16 cellular contexts compared by ENCODE assay signal in genomic region chr10:103614511-103615158, GRCh38.
A peak's percentile ranks its signal among the peaks of the same experiment; 100 is the strongest.
DNase-seq lines count a peak whose midpoint lies in the region; FAIRE-seq and TF ChIP-seq lines count a peak whose summit lies in the region.
"Had no signal": no experiment of that assay in that cellular context is flagged by ENCODE, and none has a peak within 500 bp of the region (broad histone marks: within the 10 kb centered on the region; RNA-seq: fewer than 3 reads in every experiment).

No MANE protein-coding gene starts in this region.

- POLR2A ChIA-PET in activated CD4-positive, alpha-beta memory T cell treated with anti-CD3 and anti-CD28 coated beads, Interleukin-2, amount 10 ng/mL, durations not matched to agents 7 days and 5 days (lab: Charles Lee) = interaction anchor here (1.4 kb wide), 1 partner anchor 9 kb away, joined by 4 read pairs; no protein-coding TSS in a partner anchor

- H3K36me3 Mint-ChIP-seq in HFFc6 (ENCODE audit: low read depth) (peaks cover 34% of the 10 kb centered on the region), Calu3 (ENCODE audit: insufficient read depth, unreplicated experiment) (no peaks in the 10 kb centered on the region)
- peaks cover 3% of the 10 kb centered on the region for H3K36me3 Mint-ChIP-seq in activated CD4-positive, alpha-beta memory T cell treated with anti-CD3 and anti-CD28 coated beads, Interleukin-2, amount 10 ng/mL, durations not matched to agents 7 days and 5 days (ENCODE audit: low read depth)

- H3K4me1 Mint-ChIP-seq in HFFc6 (ENCODE audit: low read depth) (peaks cover 81% of the 10 kb centered on the region), Calu3 (ENCODE audit: low read depth, unreplicated experiment) (no peaks in the 10 kb centered on the region)
- peaks cover 6% of the 10 kb centered on the region for H3K4me1 Mint-ChIP-seq in activated CD4-positive, alpha-beta memory T cell treated with anti-CD3 and anti-CD28 coated beads, Interleukin-2, amount 10 ng/mL, durations not matched to agents 7 days and 5 days

- H3K9me3 Mint-ChIP-seq in HFFc6 = no peaks in the 10 kb centered on the region
- H3K9me3 Mint-ChIP-seq in Calu3 (ENCODE audit: low read depth, unreplicated experiment) = no peaks in the 10 kb centered on the region
- H3K9me3 Mint-ChIP-seq in activated CD4-positive, alpha-beta memory T cell treated with anti-CD3 and anti-CD28 coated beads, Interleukin-2, amount 10 ng/mL, durations not matched to agents 7 days and 5 days = no peaks in the 10 kb centered on the region

- H3K27me3 ChIP-seq in breast epithelium (no peaks in the 10 kb centered on the region), keratinocyte (ENCODE audit: control insufficient read depth, extremely low read depth, insufficient read depth, low read length) (no peaks in the 10 kb centered on the region), smooth muscle cell (ENCODE audit: low read depth) (no peaks in the 10 kb centered on the region)
- H3K27me3 ChIP-seq: body of pancreas had no signal

- H3K9me1 ChIP-seq in keratinocyte (ENCODE audit: control insufficient read depth, extremely low read depth, insufficient read depth, low read length) = no peaks in the 10 kb centered on the region

- H3K4me3 Mint-ChIP-seq in HFFc6 (peak overlapping the region; percentile 54; the same call in 1 of the 2 replicates), Calu3 (ENCODE audit: low read depth, unreplicated experiment) (no peak overlapping the region)
- no peak overlapping the region for H3K4me3 Mint-ChIP-seq in activated CD4-positive, alpha-beta memory T cell treated with anti-CD3 and anti-CD28 coated beads, Interleukin-2, amount 10 ng/mL, durations not matched to agents 7 days and 5 days

- no peak for TF ChIP-seq POLR2A in breast epithelium (IDR thresholded peaks at IDR 0.05)

- CTCF ChIA-PET in Calu3 (lab: Charles Lee) = interaction anchor here (0.7 kb wide), 1 partner anchor 739 kb away, joined by 3 read pairs; no protein-coding TSS in a partner anchor
- CTCF ChIA-PET in activated CD4-positive, alpha-beta memory T cell treated with anti-CD3 and anti-CD28 coated beads, Interleukin-2, amount 10 ng/mL, durations not matched to agents 7 days and 5 days (lab: Charles Lee) = interaction anchor here (0.8 to 1.4 kb wide), 2 partner anchors 9 to 16 kb away, joined by 3 read pairs; no protein-coding TSS in a partner anchor

- no peaks in the 10 kb centered on the region for H3K36me3 ChIP-seq in breast epithelium
- peaks cover 70 to 82% of the 10 kb centered on the region in 2 experiments for H3K36me3 ChIP-seq in keratinocyte (ENCODE audit: control insufficient read depth in 2 of 2, extremely low read depth in 1 of 2, insufficient read depth in 2 of 2, low read length in 2 of 2)
- no peaks in the 10 kb centered on the region for H3K36me3 ChIP-seq in smooth muscle cell (ENCODE audit: low read depth)

- H3K27ac Mint-ChIP-seq in HFFc6 (peak overlapping the region; percentile 80), Calu3 (ENCODE audit: unreplicated experiment) (no peak overlapping the region)
- no peak overlapping the region for H3K27ac Mint-ChIP-seq in activated CD4-positive, alpha-beta memory T cell treated with anti-CD3 and anti-CD28 coated beads, Interleukin-2, amount 10 ng/mL, durations not matched to agents 7 days and 5 days

- H3K27me3 Mint-ChIP-seq in HFFc6 (ENCODE audit: insufficient read depth) (peaks cover 25% of the 10 kb centered on the region), Calu3 (ENCODE audit: unreplicated experiment) (no peaks in the 10 kb centered on the region)
- no peaks in the 10 kb centered on the region for H3K27me3 Mint-ChIP-seq in activated CD4-positive, alpha-beta memory T cell treated with anti-CD3 and anti-CD28 coated beads, Interleukin-2, amount 10 ng/mL, durations not matched to agents 7 days and 5 days

- BruUV-seq in Calu3 (replicated peaks; lab: Mats Ljungman, UMichigan) = no TSS peak

- no peak overlapping the region for H3K9ac ChIP-seq in keratinocyte (ENCODE audit: control insufficient read depth, extremely low read depth, insufficient read depth, low read length)
- H3K9ac ChIP-seq in smooth muscle cell (ENCODE audit: low read depth) = peak overlapping the region; percentile 19

- H3K4me2 ChIP-seq in keratinocyte (ENCODE audit: control insufficient read depth, extremely low read depth, insufficient read depth, low read depth, low read length) (no peak overlapping the region), smooth muscle cell (peak overlapping the region; percentile 47)

- intact Hi-C loops in breast epithelium (cut with DNase I; ENCODE audit: low total_unique reads) = no loop called here
- intact Hi-C loops in Calu3 (cut with micrococcal nuclease; ENCODE audit: unreplicated experiment) = no loop called here

- dilution Hi-C loops in keratinocyte (cut with MboI; ENCODE audit: extremely low pct_ligation_motif_present, low sequenced_read_pairs) = no loop called here

- H3K79me2 ChIP-seq in keratinocyte (ENCODE audit: control insufficient read depth, insufficient read depth, low read length) = no peaks in the 10 kb centered on the region
- no peaks in the 10 kb centered on the region for H3K79me2 ChIP-seq in smooth muscle cell (ENCODE audit: low read depth)

- H2AFZ ChIP-seq in keratinocyte (ENCODE audit: control insufficient read depth, low read length) (no peak overlapping the region), smooth muscle cell (ENCODE audit: low read depth) (no peak overlapping the region)

- H3F3A ChIP-seq in smooth muscle cell (ENCODE audit: low read depth) = peaks cover 7% of the 10 kb centered on the region

- peaks cover 6% of the 10 kb centered on the region for H4K20me1 ChIP-seq in keratinocyte (ENCODE audit: control insufficient read depth, extremely low read depth, insufficient read depth, low read length)
- H4K20me1 ChIP-seq in smooth muscle cell (ENCODE audit: low read depth) = no peaks in the 10 kb centered on the region

- peak; percentile 41 for FAIRE-seq in keratinocyte (lab: Jason Lieb, UNC)
- FAIRE-seq: islet of Langerhans had no signal

- 71% methylated on average over 14 of the region's 14 CpGs for WGBS in smooth muscle cell (ENCODE audit: low lambda C conversion rate)

- H3K4me3 ChIP-seq in breast epithelium = no peak overlapping the region
- no peak overlapping the region for H3K4me3 ChIP-seq in keratinocyte (ENCODE audit: control insufficient read depth in 2 of 3, extremely low read depth in 1 of 3, insufficient read depth in 2 of 3, low read depth in 1 of 3, low read length in 3 of 3)
- no peak overlapping the region for H3K4me3 ChIP-seq in smooth muscle cell
- H3K4me3 ChIP-seq: body of pancreas had no signal

- H3K27ac ChIP-seq in breast epithelium (peak overlapping the region; percentile 33 to 80), keratinocyte (ENCODE audit: control insufficient read depth, insufficient read depth, low read length) (no peak overlapping the region), smooth muscle cell (ENCODE audit: low read depth) (peak overlapping the region; percentile 74)
- H3K27ac ChIP-seq: VCaP had no signal

- TF ChIP-seq CTCF in HFFc6 (IDR thresholded peaks at IDR 0.05) (no peak), breast epithelium (IDR thresholded peaks at IDR 0.05) (no peak), keratinocyte (optimal IDR thresholded peaks at IDR 0.05 in 1 of 3, IDR thresholded peaks at IDR 0.05 in 1 of 3, conservative IDR thresholded peaks at IDR 0.05 in 1 of 3; ENCODE audit: extremely low read depth in 1 of 3, insufficient read depth in 2 of 3, low read length in 3 of 3) (no peak), smooth muscle cell (IDR thresholded peaks at IDR 0.05; ENCODE audit: borderline replicate concordance, insufficient read depth, poor library complexity, severe bottlenecking) (no peak), Calu3 (IDR thresholded peaks at IDR 0.05; ENCODE audit: unreplicated experiment) (no peak)

- DNase-seq in HFFc6 = no peak
- no peak for DNase-seq in breast epithelium (ENCODE audit: low spot score in 2 of 2)
- DNase-seq in keratinocyte (ENCODE audit: low read depth, low spot score) = no peak
- DNase-seq in smooth muscle cell (lab: John Stamatoyannopoulos, UW; ENCODE audit: unreplicated experiment) = no peak
- no peak for DNase-seq in Calu3
- no peak for DNase-seq in activated CD4-positive, alpha-beta memory T cell treated with anti-CD3 and anti-CD28 coated beads, Interleukin-2, amount 10 ng/mL, durations not matched to agents 7 days and 5 days
- no peak for DNase-seq in NCI-H2029 (lab: John Stamatoyannopoulos, UW)
- no peak for DNase-seq in pons (ENCODE audit: low spot score)
- DNase-seq: activated effector memory CD4-positive, alpha-beta T cell treated with anti-CD3 and anti-CD28 coated beads, Interleukin-2, amount 50 U/mL, for 16 hours; NCI-H2029 treated with DMSO at 0.1 percent for 48 hours; NCI-H524; PC-3; stimulated activated CD4-positive, alpha-beta T cell treated with anti-CD3 and anti-CD28 coated beads, Interleukin-2, amount 100 ng/mL, for 24 hours had no signal

- H3K9me3 ChIP-seq in breast epithelium = no peaks in the 10 kb centered on the region
- no peaks in the 10 kb centered on the region for H3K9me3 ChIP-seq in keratinocyte (ENCODE audit: control insufficient read depth, low read depth, low read length)
- no peaks in the 10 kb centered on the region for H3K9me3 ChIP-seq in smooth muscle cell (replicated peaks; ENCODE audit: low read depth)
- H3K9me3 ChIP-seq: body of pancreas had no signal

- H3K4me1 ChIP-seq in breast epithelium = peaks cover 0 to 14% of the 10 kb centered on the region in 2 donors
- H3K4me1 ChIP-seq in keratinocyte (ENCODE audit: control insufficient read depth, extremely low read depth, insufficient read depth, low read length) = no peaks in the 10 kb centered on the region
- peaks cover 19% of the 10 kb centered on the region for H3K4me1 ChIP-seq in smooth muscle cell (ENCODE audit: low read depth)
